In the genomic region with DNA sequence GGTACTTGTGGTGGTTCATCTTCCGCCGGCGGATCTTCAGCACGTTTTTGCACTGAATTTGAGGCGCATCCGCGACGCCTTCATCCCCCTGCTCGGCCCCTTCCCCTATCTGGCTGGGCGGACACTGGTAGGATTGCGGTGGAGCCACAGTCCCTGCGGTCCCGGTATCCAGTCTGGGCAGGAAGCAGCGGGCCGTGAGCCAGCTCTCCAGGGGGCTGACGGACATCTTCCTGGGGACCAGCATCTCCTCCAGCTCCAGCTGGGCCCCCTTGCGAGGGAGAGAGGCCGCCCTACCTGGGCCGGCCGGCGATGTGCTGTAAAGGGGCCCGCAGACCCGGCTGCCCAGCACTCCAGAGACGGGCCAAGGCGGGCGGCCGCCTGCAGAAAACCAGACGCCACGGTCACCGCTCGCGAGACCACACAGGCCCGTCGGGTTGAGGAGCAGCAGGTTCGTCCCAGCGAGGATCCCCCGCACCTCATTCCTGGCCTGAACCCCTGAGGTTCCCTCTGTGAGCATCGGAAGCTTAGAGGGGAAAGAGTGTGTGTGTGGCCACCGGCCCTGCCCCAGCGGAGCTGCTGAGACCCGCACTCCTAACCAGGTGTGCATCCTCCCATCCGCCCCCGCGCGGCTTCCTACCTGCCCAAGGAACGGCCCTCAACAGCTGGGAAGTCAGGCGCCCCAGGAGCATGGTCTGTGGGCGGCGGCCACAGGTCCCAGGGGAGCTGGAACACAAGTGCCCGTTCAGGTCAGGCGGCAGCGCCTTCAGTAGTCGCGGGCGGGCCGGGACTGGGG, we compare ENCODE assay signal across 1 cellular context.
TF ChIP-seq lines count a peak whose summit lies in the region.

No MANE protein-coding gene starts in this region.

TF ChIP-seq in IMR-90, 13 proteins besides CTCF, POLR2A, EP300 and RAD21:
- TF ChIP-seq BHLHE40 (IDR thresholded peaks at IDR 0.05; ENCODE audit: low read depth, low read length) (no peak), RFX5 (IDR thresholded peaks at IDR 0.05; ENCODE audit: low read depth, low read length) (no peak), MAFK (IDR thresholded peaks at IDR 0.05; ENCODE audit: low read depth, low read length) (no peak), CHD1 (IDR thresholded peaks at IDR 0.05; ENCODE audit: low read depth, low read length) (no peak), FOS (IDR thresholded peaks at IDR 0.05; ENCODE audit: low read depth, low read length) (no peak), MXI1 (IDR thresholded peaks at IDR 0.05; ENCODE audit: borderline replicate concordance, low read depth, low read length) (no peak)
- TF ChIP-seq, protein P1, sequence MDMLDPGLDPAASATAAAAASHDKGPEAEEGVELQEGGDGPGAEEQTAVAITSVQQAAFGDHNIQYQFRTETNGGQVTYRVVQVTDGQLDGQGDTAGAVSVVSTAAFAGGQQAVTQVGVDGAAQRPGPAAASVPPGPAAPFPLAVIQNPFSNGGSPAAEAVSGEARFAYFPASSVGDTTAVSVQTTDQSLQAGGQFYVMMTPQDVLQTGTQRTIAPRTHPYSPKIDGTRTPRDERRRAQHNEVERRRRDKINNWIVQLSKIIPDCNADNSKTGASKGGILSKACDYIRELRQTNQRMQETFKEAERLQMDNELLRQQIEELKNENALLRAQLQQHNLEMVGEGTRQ (IDR thresholded peaks at IDR 0.05; ENCODE audit: low read depth, low read length), result no peak
